22 cellular contexts compared by ENCODE assay signal in genomic region chr12:3249081-3249800, GRCh38.
DNase-seq lines count a peak whose midpoint lies in the region; ATAC-seq, FAIRE-seq and TF ChIP-seq lines count a peak whose summit lies in the region.
"Had no signal": no experiment of that assay in that cellular context is flagged by ENCODE, and none has a peak within 500 bp of the region (broad histone marks: within the 10 kb centered on the region; RNA-seq: fewer than 3 reads in every experiment).

No MANE protein-coding gene starts in this region.

- no peak overlapping the region for H3K4me3 ChIP-seq in K562
- H3K4me3 ChIP-seq in psoas muscle, result no peak overlapping the region
- H3K4me3 ChIP-seq: cardiac muscle cell, esophagus muscularis mucosa had no signal

- no peaks in the 10 kb centered on the region for H3K9me3 Mint-ChIP-seq in activated CD4-positive, alpha-beta T cell treated with anti-CD3 and anti-CD28 coated beads, Interleukin-2, amount 10 ng/mL, durations not matched to agents 7 days and 5 days
- H3K9me3 Mint-ChIP-seq: activated B cell treated with CpG ODN at 0.5 μM for 24 hours; immature natural killer cell; naive thymus-derived CD4-positive, alpha-beta T cell; T-helper 1 cell treated with Interleukin-12 subunit alpha and Interleukin-12 subunit beta and Interleukin-4 antibody, amounts not matched to agents 30 μg/mL and 1 μg/mL, for 36 hours had no signal

- no peak overlapping the region for H3K27ac ChIP-seq in K562 (ENCODE audit: extremely low read depth, low read depth, low read length)
- H3K27ac ChIP-seq in psoas muscle, result peak overlapping the region; percentile 96
- H3K27ac ChIP-seq: esophagus muscularis mucosa had no signal

- H3K27ac Mint-ChIP-seq in activated CD4-positive, alpha-beta T cell treated with anti-CD3 and anti-CD28 coated beads, Interleukin-2, amount 10 ng/mL, durations not matched to agents 7 days and 5 days, result peak overlapping the region; percentile 60
- H3K27ac Mint-ChIP-seq: activated B cell treated with CpG ODN at 0.5 μM for 24 hours; immature natural killer cell; naive thymus-derived CD4-positive, alpha-beta T cell had no signal

- TF ChIP-seq EP300 in K562 (IDR thresholded peaks at IDR 0.05; ENCODE audit: low read length), result no peak

- CTCF ChIA-PET in activated CD4-positive, alpha-beta T cell treated with anti-CD3 and anti-CD28 coated beads, Interleukin-2, amount 10 ng/mL, durations not matched to agents 7 days and 5 days (lab: Charles Lee), result interaction anchor here (0.6 kb wide), 1 partner anchor 151 kb away, joined by 3 read pairs; no protein-coding TSS in a partner anchor
- CTCF ChIA-PET in K562 (lab: Yijun Ruan, JAX; ENCODE audit: low intra/inter-chr PET ratio), result interaction anchor here (0.6 kb wide), 1 partner anchor 547 kb away, joined by 4 read pairs; no protein-coding TSS in a partner anchor

- WGBS in K562 (ENCODE audit: insufficient coverage, low coverage, missing lambda C conversion rate), result 0% methylated on average over 14 of the region's 16 CpGs
- WGBS in psoas muscle, 3 donors, result 85 to 89% (median 87%) methylated on average over 16 of the region's 16 CpGs

- H3K4me3 Mint-ChIP-seq in activated CD4-positive, alpha-beta T cell treated with anti-CD3 and anti-CD28 coated beads, Interleukin-2, amount 10 ng/mL, durations not matched to agents 7 days and 5 days, result no peak overlapping the region
- H3K4me3 Mint-ChIP-seq: activated B cell treated with CpG ODN at 0.5 μM for 24 hours; naive thymus-derived CD4-positive, alpha-beta T cell; T-helper 1 cell treated with Interleukin-12 subunit alpha and Interleukin-12 subunit beta and Interleukin-4 antibody, amounts not matched to agents 30 μg/mL and 1 μg/mL, for 36 hours had no signal

- intact Hi-C loops in K562 (cut with micrococcal nuclease) (no loop called here), psoas muscle (cut with DNase I) (no loop called here)

- no peak overlapping the region for H2AFZ ChIP-seq in K562 (ENCODE audit: low read depth, low read length)

- no peak overlapping the region for H3K9ac ChIP-seq in K562 (ENCODE audit: insufficient read depth in 1 of 2, low read depth in 2 of 2, low read length in 2 of 2)

- peaks cover 0 to 22% of the 10 kb centered on the region in 2 experiments; a peak in 3 of 5 replicates for H3K27me3 ChIP-seq in K562 (ENCODE audit: control insufficient read depth in 2 of 2, insufficient read depth in 2 of 2, low read length in 2 of 2)
- H3K27me3 ChIP-seq in psoas muscle (ENCODE audit: insufficient read depth in 3 of 3, low read length in 2 of 3), result no peaks in the 10 kb centered on the region
- H3K27me3 ChIP-seq: cardiac muscle cell, esophagus muscularis mucosa had no signal

- no peak for TF ChIP-seq RAD21 in K562 (CRISPR knock-in tag; conservative IDR thresholded peaks at IDR 0.05 in 1 of 2, IDR thresholded peaks at IDR 0.05 in 1 of 2)

- H3K79me2 ChIP-seq in K562 (ENCODE audit: control insufficient read depth, insufficient read depth, low read length), result no peaks in the 10 kb centered on the region

- DNase-seq in activated CD4-positive, alpha-beta T cell treated with anti-CD3 and anti-CD28 coated beads, Interleukin-2, amount 10 ng/mL, durations not matched to agents 7 days and 5 days, result no peak
- DNase-seq in activated CD4-positive, alpha-beta T cell treated with anti-CD3 and anti-CD28 coated beads, Interleukin-2, amount 50 U/mL, for 1 hour, result no peak
- DNase-seq in HTR-8/SVneo (ENCODE audit: insufficient read length, low spot score) (no peak), K562 (ENCODE audit: extremely low read depth in 1 of 4, low spot score in 3 of 4) (no peak), psoas muscle (no peak), germinal center (ENCODE audit: low spot score) (no peak), EL (no peak)
- DNase-seq: activated B cell treated with CpG ODN at 0.5 μM for 24 hours; activated CD8-positive, alpha-beta memory T cell treated with anti-CD3 and anti-CD28 coated beads for 24 hours; C1 segment of cervical spinal cord; DMS153; immature natural killer cell; naive thymus-derived CD4-positive, alpha-beta T cell; NCI-H2081; NCI-H510A treated with DMSO at 0.1 percent for 48 hours; SHP77; small intestine; stimulated activated CD8-positive, alpha-beta memory T cell treated with anti-CD3 and anti-CD28 coated beads, Interleukin-4, amount 100 ng/mL, for 48 hours had no signal

- H3K36me3 Mint-ChIP-seq in activated CD4-positive, alpha-beta T cell treated with anti-CD3 and anti-CD28 coated beads, Interleukin-2, amount 10 ng/mL, durations not matched to agents 7 days and 5 days (ENCODE audit: low read depth), result no peaks in the 10 kb centered on the region
- H3K36me3 Mint-ChIP-seq: immature natural killer cell; naive thymus-derived CD4-positive, alpha-beta T cell had no signal

- no TSS peak for BruUV-seq in K562 (replicated peaks; lab: Mats Ljungman, UMichigan)

- in situ Hi-C loops in K562 (cut with MboI), result no loop called here

- peaks cover 1% of the 10 kb centered on the region for H3K27me3 Mint-ChIP-seq in activated CD4-positive, alpha-beta T cell treated with anti-CD3 and anti-CD28 coated beads, Interleukin-2, amount 10 ng/mL, durations not matched to agents 7 days and 5 days
- H3K27me3 Mint-ChIP-seq: activated B cell treated with CpG ODN at 0.5 μM for 24 hours had no signal

- FAIRE-seq in HTR-8/SVneo (lab: Jason Lieb, UNC), result peak; percentile 44
- no peak for FAIRE-seq in K562 (lab: Jason Lieb, UNC)
- FAIRE-seq: small intestine had no signal

- no peak for ATAC-seq in K562
- ATAC-seq in psoas muscle, result no peak
- ATAC-seq in HG03565 (IDR thresholded peaks at IDR 0.05; ENCODE audit: unreplicated experiment), result no peak
- ATAC-seq: naive thymus-derived CD4-positive, alpha-beta T cell had no signal

- TF ChIP-seq POLR2A in K562 (conservative IDR thresholded peaks at IDR 0.05), result no peak

- peaks cover 7% of the 10 kb centered on the region for H3K4me1 Mint-ChIP-seq in activated CD4-positive, alpha-beta T cell treated with anti-CD3 and anti-CD28 coated beads, Interleukin-2, amount 10 ng/mL, durations not matched to agents 7 days and 5 days

- H3K36me3 ChIP-seq in K562 (ENCODE audit: control insufficient read depth, insufficient read depth, low read length), result no peaks in the 10 kb centered on the region
- H3K36me3 ChIP-seq in psoas muscle (ENCODE audit: insufficient read depth in 1 of 2, low read depth in 1 of 2), result no peaks in the 10 kb centered on the region
- H3K36me3 ChIP-seq: cardiac muscle cell had no signal

- no peaks in the 10 kb centered on the region for H3K4me1 ChIP-seq in K562 (replicated peaks in 1 of 2; ENCODE audit: control insufficient read depth in 2 of 2, insufficient read depth in 2 of 2, low read length in 2 of 2)
- H3K4me1 ChIP-seq in psoas muscle, result peaks cover 76% of the 10 kb centered on the region

- H3K9me3 ChIP-seq in K562 (replicated peaks; ENCODE audit: control insufficient read depth, insufficient read depth, low read depth, low read length) (no peaks in the 10 kb centered on the region), psoas muscle (no peaks in the 10 kb centered on the region)
- H3K9me3 ChIP-seq: esophagus muscularis mucosa had no signal

- POLR2A ChIA-PET in activated CD4-positive, alpha-beta T cell treated with anti-CD3 and anti-CD28 coated beads, Interleukin-2, amount 10 ng/mL, durations not matched to agents 7 days and 5 days (lab: Charles Lee), result no interaction called here
- POLR2A ChIA-PET in K562 (lab: Yijun Ruan, JAX), result no interaction called here

- no peaks in the 10 kb centered on the region for H4K20me1 ChIP-seq in K562 (replicated peaks; ENCODE audit: control insufficient read depth, insufficient read depth, low read length)

- no peak overlapping the region for H3K4me2 ChIP-seq in K562 (ENCODE audit: insufficient read depth, low read length)

- no peak for TF ChIP-seq CTCF in K562 (IDR thresholded peaks at IDR 0.05 in 2 of 3, conservative IDR thresholded peaks at IDR 0.05 in 1 of 3; ENCODE audit: insufficient read depth in 2 of 3, low read depth in 1 of 3, low read length in 3 of 3)
- TF ChIP-seq CTCF in psoas muscle (IDR thresholded peaks at IDR 0.05), result no peak

- H3K9me1 ChIP-seq in K562 (ENCODE audit: control insufficient read depth, insufficient read depth, low read length), result no peaks in the 10 kb centered on the region

TF ChIP-seq in K562, 482 proteins besides CTCF, POLR2A, EP300 and RAD21 (continues in another document):
- TF ChIP-seq STAT5B (CRISPR knock-in tag; IDR thresholded peaks at IDR 0.05), result no peak
